8 cellular contexts compared by ENCODE assay signal in the genomic region with DNA sequence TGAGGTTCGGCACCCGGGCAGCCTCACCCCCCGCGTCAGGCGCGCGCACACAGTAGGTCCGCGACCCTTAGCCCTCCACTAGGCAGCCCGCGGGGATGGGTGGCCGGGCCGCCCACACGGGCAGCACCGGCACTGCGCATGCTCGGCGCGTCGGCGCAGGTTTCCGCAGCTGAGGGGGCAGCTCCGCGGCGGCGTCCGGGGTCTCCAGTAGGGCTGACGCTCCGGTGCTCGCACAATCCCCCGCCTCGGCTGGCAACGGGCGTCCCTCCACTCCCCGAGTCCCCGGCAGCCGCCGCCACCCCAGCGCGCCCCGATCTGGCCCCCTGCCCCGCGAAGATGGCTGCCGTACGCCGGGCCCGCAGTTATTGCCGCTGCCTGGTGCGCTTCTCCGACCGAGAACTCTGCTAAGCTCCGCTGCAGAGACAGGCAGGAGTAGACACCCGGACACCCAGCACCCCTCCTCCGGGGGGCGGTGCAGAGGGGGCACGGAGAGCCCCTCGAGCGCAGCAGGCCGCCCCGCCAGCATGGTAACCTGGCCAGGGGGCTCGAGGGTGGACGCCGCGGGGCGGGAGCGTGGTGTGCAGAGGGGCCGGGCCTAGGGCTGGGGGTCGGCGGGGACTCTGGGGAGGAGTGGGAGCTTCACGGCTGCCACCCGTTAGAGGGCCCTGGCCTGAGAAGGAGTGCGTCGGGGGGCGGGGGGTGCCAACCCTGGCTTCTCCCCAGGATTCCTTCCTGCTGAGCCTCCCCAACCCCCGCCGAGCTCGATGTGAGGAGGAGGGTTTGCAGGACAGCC. TPM values are rescaled to one million over a fixed set of nuclear protein-coding genes. Genes with fewer than 3 reads are reported as not detected.
DNase-seq lines count a peak whose midpoint lies in the region; ATAC-seq and TF ChIP-seq lines count a peak whose summit lies in the region.

A gene (plus strand): TSS at position 139 of the 793 bp plus-strand sequence. CDS start 386 bp downstream, at position 525.

- peak; percentile 51 for TF ChIP-seq POLR2A in erythroblast (IDR thresholded peaks at IDR 0.05; ENCODE audit: low read length)

- peak; percentile 28 for ATAC-seq in GM18870 (IDR thresholded peaks at IDR 0.05; ENCODE audit: unreplicated experiment)
- ATAC-seq in HG03097 (IDR thresholded peaks at IDR 0.05; ENCODE audit: low FRiP score, unreplicated experiment) = peak; percentile 43

- DNase-seq in AG20443 (ENCODE audit: low spot score) = peak; percentile 94
- DNase-seq in NCI-H774 (lab: John Stamatoyannopoulos, UW) = peak; percentile 52
- DNase-seq in activated CD8-positive, alpha-beta memory T cell treated with anti-CD3 and anti-CD28 coated beads, Interleukin-2, amount 50 U/mL, for 4 hours = peak; percentile 76
- peak; percentile 86 to 91 for DNase-seq in erythroblast (lab: John Stamatoyannopoulos, UW)
- DNase-seq in myocyte (ENCODE audit: low read depth) = peak; percentile 36
- DNase-seq in stimulated activated CD8-positive, alpha-beta memory T cell treated with anti-CD3 and anti-CD28 coated beads, Interleukin-7, amount 100 ng/mL, for 48 hours (ENCODE audit: extremely low read depth in 1 of 2, low read depth in 1 of 2) = peak; percentile 53 to 73

RNA-seq across cellular contexts. Expression of the gene that starts here (rescaled TPM):
- total RNA-seq in myocyte = 39.8 and 46.2 TPM in 2 replicates
- polyA plus RNA-seq in myocyte (2012) = 64.6 TPM

Comparison
In these comparisons a context has a peak if more than half of its experiments do, and no peak if none do; other contexts are left out.
1. Peak in every context shown above with its lines: DNase-seq and ATAC-seq.
2. DNase-seq: peak in every context shown above with its lines; median percentile 94 in AG20443; 88 in erythroblast; 76 in activated CD8-positive, alpha-beta memory T cell treated with anti-CD3 and anti-CD28 coated beads, Interleukin-2, amount 50 U/mL, for 4 hours; 63 in stimulated activated CD8-positive, alpha-beta memory T cell treated with anti-CD3 and anti-CD28 coated beads, Interleukin-7, amount 100 ng/mL, for 48 hours; 52 in NCI-H774; 36 in myocyte.